In the genomic region with DNA sequence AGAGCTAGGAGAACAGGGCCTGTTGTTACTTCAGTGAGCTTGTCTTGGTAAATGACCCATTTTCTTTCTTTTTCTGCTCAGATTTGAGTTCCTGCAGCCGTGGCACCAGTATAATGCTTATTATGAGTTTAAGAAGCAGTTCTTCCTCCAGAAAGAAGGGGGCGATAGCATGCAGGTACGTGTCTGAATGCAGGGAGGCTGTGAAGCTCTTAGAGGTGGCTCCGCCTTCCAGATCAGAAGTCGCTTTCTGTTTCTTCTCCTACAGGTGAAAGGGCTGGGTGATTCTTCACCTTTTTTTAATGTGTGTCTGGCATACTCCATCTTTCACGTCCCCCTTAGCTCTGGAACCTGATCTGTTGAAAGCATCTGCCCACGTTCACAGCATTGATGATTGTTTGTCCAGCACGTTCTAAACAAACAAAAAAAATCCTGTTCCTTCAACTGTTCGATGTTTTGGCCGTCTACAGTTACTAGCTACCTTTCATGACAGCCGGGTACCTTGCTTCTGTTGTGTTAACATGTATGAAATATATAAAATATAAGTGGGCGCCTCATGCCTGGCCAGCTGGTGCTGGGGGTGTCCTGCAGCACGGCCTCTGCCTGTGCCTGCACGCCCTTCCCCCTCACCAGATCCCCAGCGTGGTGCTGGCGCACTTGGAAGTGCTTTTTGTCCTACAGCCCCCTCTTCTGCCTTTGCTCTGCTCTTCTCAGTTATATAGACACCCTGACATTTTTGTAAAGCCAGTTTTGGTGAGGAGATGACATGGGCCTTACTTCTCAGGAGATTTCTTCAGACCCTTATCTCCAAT, we compare ENCODE assay signal across 8 cellular contexts. TPM values are rescaled to one million over a fixed set of nuclear protein-coding genes. Genes with fewer than 3 reads are reported as not detected.
DNase-seq lines count a peak whose midpoint lies in the region; ATAC-seq and TF ChIP-seq lines count a peak whose summit lies in the region.

No MANE protein-coding gene starts in this region.

- no peaks in the 10 kb centered on the region for H3K9me3 ChIP-seq in mucosa of descending colon

- H3K27me3 ChIP-seq in BJ (ENCODE audit: control insufficient read depth, insufficient read depth, low read length): no peaks in the 10 kb centered on the region

- H3K4me1 ChIP-seq in mucosa of descending colon (ENCODE audit: low read depth): no peaks in the 10 kb centered on the region

- DNase-seq in BJ (ENCODE audit: low read depth): no peak
- peak; percentile 9 for DNase-seq in NCI-H2196 (lab: John Stamatoyannopoulos, UW; ENCODE audit: unreplicated experiment)
- peak; percentile 36 for DNase-seq in activated naive CD4-positive, alpha-beta T cell treated with anti-CD3 and anti-CD28 coated beads, Interleukin-2, amount 50 U/mL, for 16 hours
- peak in 1 of 3 donors; percentile 37 for DNase-seq in mucosa of descending colon

- H3K4me3 ChIP-seq in BJ (ENCODE audit: low read depth, low read length) (no peak overlapping the region), GM12875 (ENCODE audit: low read depth, low read length) (no peak overlapping the region), mucosa of descending colon (no peak overlapping the region)

- H3K36me3 ChIP-seq in BJ (ENCODE audit: control insufficient read depth, insufficient read depth, low read length): peaks cover 35% of the 10 kb centered on the region
- peaks cover 27% of the 10 kb centered on the region for H3K36me3 ChIP-seq in mucosa of descending colon (ENCODE audit: low read depth)

- ATAC-seq in mucosa of descending colon (peak; percentile 65), HG02981 (IDR thresholded peaks at IDR 0.05; ENCODE audit: unreplicated experiment) (no peak), HG02642 (IDR thresholded peaks at IDR 0.05; ENCODE audit: poor library complexity, unreplicated experiment) (no peak), HG02798 (IDR thresholded peaks at IDR 0.05; ENCODE audit: poor library complexity, unreplicated experiment) (no peak)

- POLR2A ChIA-PET in BJ (lab: Charles Lee): no interaction called here

- intact Hi-C loops in mucosa of descending colon (cut with DNase I, micrococcal nuclease): no loop called here

- CTCF ChIA-PET in BJ (lab: Yijun Ruan, JAX): interaction anchor here (0.8 to 1.7 kb wide), 2 partner anchors 10 to 12 kb away, joined by 4 to 9 read pairs; no protein-coding TSS in a partner anchor

- peak; percentile 50 for TF ChIP-seq CTCF in BJ (IDR thresholded peaks at IDR 0.05; ENCODE audit: insufficient read depth, low read depth, low read length)
- peak; percentile 13; the same call in 1 of the 2 replicates for TF ChIP-seq CTCF in GM12875 (IDR thresholded peaks at IDR 0.05; ENCODE audit: borderline replicate concordance, insufficient read depth, low read depth, low read length)
- no peak for TF ChIP-seq CTCF in mucosa of descending colon (IDR thresholded peaks at IDR 0.05)

RNA-seq across cellular contexts. Expression of a gene that starts 44.6 kb away (rescaled TPM):
- polyA plus RNA-seq in BJ (2011; rRNA removed): 9.9 and 11.7 TPM in 2 replicates
- 15.4 and 15.6 TPM in 2 replicates for polyA minus RNA-seq in BJ (2011; rRNA and poly(A)+ RNA removed)
- 10 to 100 TPM; 34.5 to 52.7 (median 50.7) TPM for total RNA-seq in mucosa of descending colon
